ENCODE assay signal across 8 cellular contexts in genomic region chr5:181243020-181243520, GRCh38. TPM values are rescaled to one million over a fixed set of nuclear protein-coding genes. Genes with fewer than 3 reads are reported as not detected.
DNase-seq lines count a peak whose midpoint lies in the region.

No MANE protein-coding gene starts in this region.

- DNase-seq in adipocyte (ENCODE audit: low read depth) (peak; percentile 58), kidney tubule cell (ENCODE audit: low spot score) (peak; percentile 20), nucleus accumbens (lab: John Stamatoyannopoulos, UW) (no peak), NCI-H82 treated with DMSO at 0.1 percent for 48 hours (lab: John Stamatoyannopoulos, UW; ENCODE audit: unreplicated experiment) (no peak), H4 (ENCODE audit: low spot score) (no peak), Ammon's horn (ENCODE audit: low spot score) (no peak)

- WGBS in HUES64, result under 1% methylated on average over 22 of the region's 22 CpGs

- H3K4me3 ChIP-seq in HUES64 (ENCODE audit: low read length), result peak overlapping the region; percentile 77
- peak overlapping the region; percentile 93 for H3K4me3 ChIP-seq in adipocyte (ENCODE audit: low read length)
- H3K4me3 ChIP-seq in subcutaneous abdominal adipose tissue (ENCODE audit: low read depth in 1 of 5, low read length in 5 of 5), result peak overlapping the region; percentile 89 to 100 (median 99)

- H3K9me3 ChIP-seq in HUES64 (ENCODE audit: insufficient read depth, low read depth, low read length), result no peaks in the 10 kb centered on the region
- H3K9me3 ChIP-seq in adipocyte (ENCODE audit: control insufficient read depth, low read length), result no peaks in the 10 kb centered on the region
- H3K9me3 ChIP-seq in subcutaneous abdominal adipose tissue (ENCODE audit: control insufficient read depth in 5 of 5, low read length in 5 of 5), result no peaks in the 10 kb centered on the region

- H3K27me3 ChIP-seq in HUES64 (ENCODE audit: insufficient read depth, low read length) (no peaks in the 10 kb centered on the region), adipocyte (replicated peaks; ENCODE audit: control insufficient read depth, insufficient read depth, low read length) (no peaks in the 10 kb centered on the region), subcutaneous abdominal adipose tissue (ENCODE audit: control insufficient read depth in 5 of 5, insufficient read depth in 4 of 5, low read length in 5 of 5) (no peaks in the 10 kb centered on the region)

- H3K36me3 ChIP-seq in HUES64 (ENCODE audit: insufficient read depth, low read length) (peaks cover 54% of the 10 kb centered on the region), adipocyte (ENCODE audit: control insufficient read depth, insufficient read depth, low read length, severe bottlenecking) (peaks cover 42% of the 10 kb centered on the region), subcutaneous abdominal adipose tissue (ENCODE audit: control insufficient read depth in 5 of 5, insufficient read depth in 5 of 5, low read length in 5 of 5) (peaks cover 2 to 42% (median 36%) of the 10 kb centered on the region in 5 donors)

- H3K9ac ChIP-seq in HUES64 (ENCODE audit: low read depth, low read length), result peak overlapping the region; percentile 99
- H3K9ac ChIP-seq in adipocyte (ENCODE audit: low read length), result peak overlapping the region; percentile 98
- peak overlapping the region; percentile 82 to 100 (median 93) for H3K9ac ChIP-seq in subcutaneous abdominal adipose tissue (ENCODE audit: low read length in 5 of 5)

- H3K27ac ChIP-seq in HUES64 (ENCODE audit: low read depth, low read length) (peak overlapping the region; percentile 92), subcutaneous abdominal adipose tissue (ENCODE audit: low read depth, low read length) (peak overlapping the region; percentile 99)

- H3K4me1 ChIP-seq in HUES64 (ENCODE audit: insufficient read depth, low read length), result peaks cover 16% of the 10 kb centered on the region; the same call in 1 of the 2 replicates
- peaks cover 37% of the 10 kb centered on the region for H3K4me1 ChIP-seq in adipocyte (ENCODE audit: control insufficient read depth, insufficient read depth, low read length)
- peaks cover 15 to 59% (median 52%) of the 10 kb centered on the region in 5 donors for H3K4me1 ChIP-seq in subcutaneous abdominal adipose tissue (ENCODE audit: control insufficient read depth in 5 of 5, insufficient read depth in 5 of 5, low read length in 5 of 5)

RNA-seq across cellular contexts. Expression of gene RACK1, which starts 0.6 kb away (rescaled TPM):
- 2,091 TPM for polyA plus RNA-seq in HUES64 (2013, experiment 1 of 2)
- 2,124 TPM for polyA plus RNA-seq in HUES64 (2013, experiment 2 of 2)
- total RNA-seq in H4 (2014; rRNA removed; shearing (Covaris generic)), result 4,964 and 5,175 TPM in 2 replicates

RNA-seq across cellular contexts. Expression of gene TRIM52, which starts 17.9 kb away (rescaled TPM):
- 2.7 TPM for polyA plus RNA-seq in HUES64 (2013, experiment 1 of 2)
- 3.6 TPM for polyA plus RNA-seq in HUES64 (2013, experiment 2 of 2)
- total RNA-seq in H4 (2014; rRNA removed; shearing (Covaris generic)), result 7.6 and 11.5 TPM in 2 replicates

RNA-seq across cellular contexts. Expression of gene TRIM41, which starts 20.0 kb away (rescaled TPM):
- polyA plus RNA-seq in HUES64 (2013, experiment 1 of 2), result 13.2 TPM
- polyA plus RNA-seq in HUES64 (2013, experiment 2 of 2), result 12.2 TPM
- 10.5 and 12.0 TPM in 2 replicates for total RNA-seq in H4 (2014; rRNA removed; shearing (Covaris generic))

RNA-seq across cellular contexts. Expression of gene TRIM7, which starts 38.1 kb away (rescaled TPM):
- polyA plus RNA-seq in HUES64 (2013, experiment 1 of 2), result not detected
- 0.25 TPM for polyA plus RNA-seq in HUES64 (2013, experiment 2 of 2)
- total RNA-seq in H4 (2014; rRNA removed; shearing (Covaris generic)), result 0.10 and 0.27 TPM in 2 replicates

Comparison
In these comparisons a context has a peak if more than half of its experiments do, and no peak if none do; other contexts are left out.
1. DNase-seq: peak in adipocyte (single experiment) and kidney tubule cell (single experiment); none in nucleus accumbens (0 of 56), NCI-H82 treated with DMSO at 0.1 percent for 48 hours (single experiment), H4 (single experiment) and Ammon's horn (single experiment).
2. Peak in every context shown above with its lines, with median percentiles within 50 percentile points of each other: H3K4me3 ChIP-seq and H3K9ac ChIP-seq.